Comparison of ENCODE assay signal across 17 cellular contexts in genomic region chr3:14623569-14624051, GRCh38. TPM values are rescaled to one million over a fixed set of nuclear protein-coding genes. Genes with fewer than 3 reads are reported as not detected.
"Had no signal": no experiment of that assay in that cellular context is flagged by ENCODE, and none has a peak within 500 bp of the region (broad histone marks: within the 10 kb centered on the region; RNA-seq: fewer than 3 reads in every experiment).

No MANE protein-coding gene starts in this region.

- ATAC-seq: activated T-cell treated with anti-CD3 and anti-CD28 coated beads, Interleukin-2, amount 50 U/mL, for 72 hours; stimulated activated naive CD8-positive, alpha-beta T cell treated with anti-CD3 and anti-CD28 coated beads, Interleukin-15, Interleukin-2, amounts not matched to agents 100 U/mL and 50 U/mL, for 24 hours had no signal

- DNase-seq: activated CD4-positive, alpha-beta T cell treated with anti-CD3 and anti-CD28 coated beads, Interleukin-2, amount 10 ng/mL, durations not matched to agents 7 days and 5 days; activated CD8-positive, alpha-beta memory T cell treated with anti-CD3 and anti-CD28 coated beads, Interleukin-2, amount 50 U/mL, for 48 hours; activated naive CD8-positive, alpha-beta T cell treated with anti-CD3 and anti-CD28 coated beads for 36 hours; activated T-cell treated with anti-CD3 and anti-CD28 coated beads, Interleukin-2, amount 50 U/mL, for 72 hours; esophagus squamous epithelium; kidney glomerular epithelial cell; lower lobe of right lung; stimulated activated naive CD8-positive, alpha-beta T cell treated with anti-CD3 and anti-CD28 coated beads, Interleukin-15, Interleukin-2, amounts not matched to agents 100 U/mL and 50 U/mL, for 24 hours; T-helper 2 cell; trophoblast cell had no signal

- H3K27ac ChIP-seq: coronary artery, esophagus squamous epithelium, lower lobe of right lung, skin epidermis, suprapubic skin had no signal

- H3K4me3 ChIP-seq: coronary artery, esophagus squamous epithelium, lower lobe of right lung, skin epidermis, suprapubic skin had no signal

RNA-seq across cellular contexts. Expression of gene C3orf20, which starts 51.3 kb away (rescaled TPM):
- total RNA-seq: esophagus squamous epithelium, fibroblast of villous mesenchyme, lower lobe of right lung, myocyte, osteocyte, renal cortical epithelial cell had no signal
